Comparison of ENCODE assay signal across 38 cellular contexts in the genomic region with DNA sequence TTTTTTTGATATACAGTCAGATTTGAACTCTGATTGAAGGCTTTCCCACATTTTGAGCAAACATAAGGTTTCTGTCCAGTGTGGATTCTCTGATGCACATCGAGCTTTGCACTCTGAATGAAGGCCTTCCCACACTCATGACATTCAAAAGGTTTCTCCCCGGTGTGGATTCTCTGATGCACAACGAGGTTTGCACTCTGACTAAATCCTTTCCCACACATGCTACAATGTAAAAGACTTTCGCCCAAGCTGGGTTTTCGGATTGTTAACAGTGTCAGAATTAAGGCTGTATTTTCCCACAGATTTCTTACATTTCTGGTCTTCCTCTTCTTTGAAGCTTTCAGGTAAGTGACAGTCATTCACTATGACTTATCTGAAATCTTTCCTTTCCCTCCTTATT. TPM values are rescaled to one million over a fixed set of nuclear protein-coding genes. Genes with fewer than 3 reads are reported as not detected.
"Had no signal": no experiment of that assay in that cellular context is flagged by ENCODE, and none has a peak within 500 bp of the region (broad histone marks: within the 10 kb centered on the region; RNA-seq: fewer than 3 reads in every experiment).

No MANE protein-coding gene starts in this region.

- H3K36me3 ChIP-seq: adrenal gland, ascending aorta, brain microvascular endothelial cell, breast epithelium, cardiac muscle cell had no signal

- H3K27me3 ChIP-seq: adrenal gland, ascending aorta, body of pancreas, brain microvascular endothelial cell, breast epithelium, cardiac muscle cell had no signal

- H3K27ac Mint-ChIP-seq: activated naive CD4-positive, alpha-beta T cell treated with anti-CD3 and anti-CD28 coated beads for 36 hours; activated naive CD4-positive, alpha-beta T cell treated with anti-CD3 and anti-CD28 coated beads, Interleukin-2, amount 10 ng/mL, durations not matched to agents 7 days and 5 days; activated naive CD4-positive, alpha-beta T cell treated with anti-CD3 and anti-CD28 coated beads, Interleukin-2, amount 50 U/mL, for 24 hours; activated naive CD4-positive, alpha-beta T cell treated with anti-CD3 and anti-CD28 coated beads, Interleukin-2, amount 50 U/mL, for 72 hours; activated naive CD8-positive, alpha-beta T cell; activated naive CD8-positive, alpha-beta T cell treated with anti-CD3 and anti-CD28 coated beads for 36 hours; activated naive CD8-positive, alpha-beta T cell treated with anti-CD3 and anti-CD28 coated beads, Interleukin-2, amount 10 ng/mL, durations not matched to agents 7 days and 5 days; activated naive CD8-positive, alpha-beta T cell treated with anti-CD3 and anti-CD28 coated beads, Interleukin-2, amount 50 U/mL, for 24 hours; activated T-cell treated with anti-CD3 and anti-CD28 coated beads, Interleukin-2, amount 50 U/mL, for 72 hours; activated T-helper 1 cell treated with anti-CD3 and anti-CD28 coated beads, Interleukin-12 subunit alpha, Interleukin-12 subunit beta, Interleukin-2, Interleukin-4 antibody, amounts not matched to agents 30 ng/mL and 10 ng/mL and 1 ng/mL, durations not matched to agents 14 hours and 24 hours and 36 hours; activated T-helper 17 cell treated with anti-CD3 and anti-CD28 coated beads, Interleukin-2, amount 50 U/mL, for 72 hours; activated T-helper 2 cell treated with anti-CD3 and anti-CD28 coated beads, Interferon-gamma antibody, Interleukin-2, Interleukin-4, amounts not matched to agents 10 μg/mL and 5 μg/mL and 100 μg/mL, durations not matched to agents 14 hours and 24 hours and 36 hours; brain had no signal

- H3K9me3 Mint-ChIP-seq: activated naive CD4-positive, alpha-beta T cell treated with anti-CD3 and anti-CD28 coated beads for 36 hours; activated naive CD4-positive, alpha-beta T cell treated with anti-CD3 and anti-CD28 coated beads, Interleukin-2, amount 10 ng/mL, durations not matched to agents 7 days and 5 days; activated naive CD4-positive, alpha-beta T cell treated with anti-CD3 and anti-CD28 coated beads, Interleukin-2, amount 50 U/mL, for 24 hours; activated naive CD4-positive, alpha-beta T cell treated with anti-CD3 and anti-CD28 coated beads, Interleukin-2, amount 50 U/mL, for 72 hours; activated naive CD8-positive, alpha-beta T cell treated with anti-CD3 and anti-CD28 coated beads for 36 hours; activated naive CD8-positive, alpha-beta T cell treated with anti-CD3 and anti-CD28 coated beads, Interleukin-2, amount 10 ng/mL, durations not matched to agents 7 days and 5 days; activated naive CD8-positive, alpha-beta T cell treated with anti-CD3 and anti-CD28 coated beads, Interleukin-2, amount 50 U/mL, for 24 hours; activated T-cell treated with anti-CD3 and anti-CD28 coated beads, Interleukin-2, amount 50 U/mL, for 4 hours; activated T-cell treated with anti-CD3 and anti-CD28 coated beads, Interleukin-2, amount 50 U/mL, for 72 hours; activated T-helper 1 cell treated with anti-CD3 and anti-CD28 coated beads, Interleukin-12 subunit alpha, Interleukin-12 subunit beta, Interleukin-2, Interleukin-4 antibody, amounts not matched to agents 30 ng/mL and 10 ng/mL and 1 ng/mL, durations not matched to agents 14 hours and 24 hours and 36 hours; activated T-helper 17 cell treated with anti-CD3 and anti-CD28 coated beads, Interleukin-2, amount 50 U/mL, for 72 hours; activated T-helper 2 cell treated with anti-CD3 and anti-CD28 coated beads, Interferon-gamma antibody, Interleukin-2, Interleukin-4, amounts not matched to agents 10 μg/mL and 5 μg/mL and 100 μg/mL, durations not matched to agents 14 hours and 24 hours and 36 hours; brain; central memory CD8-positive, alpha-beta T cell had no signal

- H3K27ac ChIP-seq: adrenal gland, ascending aorta, body of pancreas, brain microvascular endothelial cell, breast epithelium, cardiac muscle cell had no signal

- ATAC-seq: activated naive CD4-positive, alpha-beta T cell treated with anti-CD3 and anti-CD28 coated beads, Interleukin-2, amount 50 U/mL, for 72 hours; activated naive CD8-positive, alpha-beta T cell treated with anti-CD3 and anti-CD28 coated beads, Interleukin-2, amount 50 U/mL, for 24 hours; activated T-cell treated with anti-CD3 and anti-CD28 coated beads, Interleukin-2, amount 50 U/mL, for 4 hours; activated T-cell treated with anti-CD3 and anti-CD28 coated beads, Interleukin-2, amount 50 U/mL, for 72 hours; activated T-helper 17 cell treated with anti-CD3 and anti-CD28 coated beads, Interleukin-2, amount 50 U/mL, for 72 hours; body of pancreas had no signal

- H3K4me3 Mint-ChIP-seq: activated naive CD4-positive, alpha-beta T cell treated with anti-CD3 and anti-CD28 coated beads for 36 hours; activated naive CD4-positive, alpha-beta T cell treated with anti-CD3 and anti-CD28 coated beads, Interleukin-2, amount 10 ng/mL, durations not matched to agents 7 days and 5 days; activated naive CD4-positive, alpha-beta T cell treated with anti-CD3 and anti-CD28 coated beads, Interleukin-2, amount 50 U/mL, for 24 hours; activated naive CD8-positive, alpha-beta T cell; activated naive CD8-positive, alpha-beta T cell treated with anti-CD3 and anti-CD28 coated beads for 36 hours; activated naive CD8-positive, alpha-beta T cell treated with anti-CD3 and anti-CD28 coated beads, Interleukin-2, amount 10 ng/mL, durations not matched to agents 7 days and 5 days; activated naive CD8-positive, alpha-beta T cell treated with anti-CD3 and anti-CD28 coated beads, Interleukin-2, amount 50 U/mL, for 24 hours; activated T-cell treated with anti-CD3 and anti-CD28 coated beads, Interleukin-2, amount 50 U/mL, for 4 hours; activated T-cell treated with anti-CD3 and anti-CD28 coated beads, Interleukin-2, amount 50 U/mL, for 72 hours; activated T-helper 1 cell treated with anti-CD3 and anti-CD28 coated beads, Interleukin-12 subunit alpha, Interleukin-12 subunit beta, Interleukin-2, Interleukin-4 antibody, amounts not matched to agents 30 ng/mL and 10 ng/mL and 1 ng/mL, durations not matched to agents 14 hours and 24 hours and 36 hours; activated T-helper 17 cell treated with anti-CD3 and anti-CD28 coated beads, Interleukin-2, amount 50 U/mL, for 72 hours; brain; central memory CD8-positive, alpha-beta T cell had no signal

- H3K9me3 ChIP-seq: adrenal gland, ascending aorta, body of pancreas, breast epithelium had no signal

- H3K4me3 ChIP-seq: adrenal gland, ascending aorta, body of pancreas, breast epithelium, cardiac muscle cell had no signal

- H3K27me3 Mint-ChIP-seq: activated naive CD4-positive, alpha-beta T cell treated with anti-CD3 and anti-CD28 coated beads, Interleukin-2, amount 10 ng/mL, durations not matched to agents 7 days and 5 days; activated naive CD4-positive, alpha-beta T cell treated with anti-CD3 and anti-CD28 coated beads, Interleukin-2, amount 50 U/mL, for 24 hours; activated naive CD8-positive, alpha-beta T cell treated with anti-CD3 and anti-CD28 coated beads for 36 hours; activated naive CD8-positive, alpha-beta T cell treated with anti-CD3 and anti-CD28 coated beads, Interleukin-2, amount 10 ng/mL, durations not matched to agents 7 days and 5 days; activated naive CD8-positive, alpha-beta T cell treated with anti-CD3 and anti-CD28 coated beads, Interleukin-2, amount 50 U/mL, for 24 hours; activated T-helper 17 cell treated with anti-CD3 and anti-CD28 coated beads, Interleukin-2, amount 50 U/mL, for 72 hours; central memory CD8-positive, alpha-beta T cell had no signal

- DNase-seq: activated effector memory CD4-positive, alpha-beta T cell treated with anti-CD3 and anti-CD28 coated beads, Interleukin-2, amount 50 U/mL, for 16 hours; activated effector memory CD4-positive, alpha-beta T cell treated with Interleukin-2 at 50 U/mL for 16 hours; activated gamma-delta T cell; activated gamma-delta T cell treated with Interleukin-2 at 50 U/mL for 16 hours; activated naive CD4-positive, alpha-beta T cell; activated naive CD4-positive, alpha-beta T cell treated with anti-CD3 and anti-CD28 coated beads for 36 hours; activated naive CD4-positive, alpha-beta T cell treated with anti-CD3 and anti-CD28 coated beads, Interleukin-2, amount 10 ng/mL, durations not matched to agents 7 days and 5 days; activated naive CD4-positive, alpha-beta T cell treated with anti-CD3 and anti-CD28 coated beads, Interleukin-2, amount 50 U/mL, for 16 hours; activated naive CD4-positive, alpha-beta T cell treated with Interleukin-2 at 50 U/mL for 16 hours; activated naive CD8-positive, alpha-beta T cell treated with anti-CD3 and anti-CD28 coated beads for 36 hours; activated naive CD8-positive, alpha-beta T cell treated with anti-CD3 and anti-CD28 coated beads, Interleukin-2, amount 10 ng/mL, durations not matched to agents 7 days and 5 days; activated naive CD8-positive, alpha-beta T cell treated with anti-CD3 and anti-CD28 coated beads, Interleukin-2, amount 50 U/mL, for 24 hours; activated T-cell treated with anti-CD3 and anti-CD28 coated beads, Interleukin-2, amount 50 U/mL, for 4 hours; activated T-cell treated with anti-CD3 and anti-CD28 coated beads, Interleukin-2, amount 50 U/mL, for 48 hours; activated T-cell treated with anti-CD3 and anti-CD28 coated beads, Interleukin-2, amount 50 U/mL, for 72 hours; adrenal gland; amniotic stem cell; amygdala; anterior cingulate cortex; aorta; body of pancreas; brain microvascular endothelial cell; caudate nucleus; central memory CD4-positive, alpha-beta T cell; cerebellar nuclear complex had no signal

- H3K4me1 ChIP-seq: body of pancreas, breast epithelium had no signal

- FAIRE-seq: astrocyte, colon had no signal

- H3K4me1 Mint-ChIP-seq: activated naive CD4-positive, alpha-beta T cell treated with anti-CD3 and anti-CD28 coated beads, Interleukin-2, amount 10 ng/mL, durations not matched to agents 7 days and 5 days; activated naive CD4-positive, alpha-beta T cell treated with anti-CD3 and anti-CD28 coated beads, Interleukin-2, amount 50 U/mL, for 24 hours; activated naive CD8-positive, alpha-beta T cell treated with anti-CD3 and anti-CD28 coated beads for 36 hours; activated naive CD8-positive, alpha-beta T cell treated with anti-CD3 and anti-CD28 coated beads, Interleukin-2, amount 10 ng/mL, durations not matched to agents 7 days and 5 days; activated naive CD8-positive, alpha-beta T cell treated with anti-CD3 and anti-CD28 coated beads, Interleukin-2, amount 50 U/mL, for 24 hours; activated T-helper 17 cell treated with anti-CD3 and anti-CD28 coated beads, Interleukin-2, amount 50 U/mL, for 72 hours; brain; central memory CD8-positive, alpha-beta T cell had no signal

- H3K36me3 Mint-ChIP-seq: activated naive CD4-positive, alpha-beta T cell treated with anti-CD3 and anti-CD28 coated beads, Interleukin-2, amount 10 ng/mL, durations not matched to agents 7 days and 5 days; activated naive CD4-positive, alpha-beta T cell treated with anti-CD3 and anti-CD28 coated beads, Interleukin-2, amount 50 U/mL, for 24 hours; activated naive CD4-positive, alpha-beta T cell treated with anti-CD3 and anti-CD28 coated beads, Interleukin-2, amount 50 U/mL, for 72 hours; activated naive CD8-positive, alpha-beta T cell; activated naive CD8-positive, alpha-beta T cell treated with anti-CD3 and anti-CD28 coated beads for 36 hours; activated naive CD8-positive, alpha-beta T cell treated with anti-CD3 and anti-CD28 coated beads, Interleukin-2, amount 10 ng/mL, durations not matched to agents 7 days and 5 days; brain had no signal

RNA-seq across cellular contexts. Expression of a gene that starts 44.3 kb away (rescaled TPM):
- total RNA-seq: activated naive CD4-positive, alpha-beta T cell treated with anti-CD3 and anti-CD28 coated beads for 36 hours; activated naive CD4-positive, alpha-beta T cell treated with anti-CD3 and anti-CD28 coated beads, Interleukin-2, amount 50 U/mL, for 72 hours; activated naive CD8-positive, alpha-beta T cell treated with anti-CD3 and anti-CD28 coated beads for 36 hours; activated naive CD8-positive, alpha-beta T cell treated with anti-CD3 and anti-CD28 coated beads, Interleukin-2, amount 10 ng/mL, durations not matched to agents 7 days and 5 days; activated T-cell treated with anti-CD3 and anti-CD28 coated beads, Interleukin-2, amount 50 U/mL, for 72 hours; activated T-helper 1 cell treated with anti-CD3 and anti-CD28 coated beads, Interleukin-12 subunit alpha, Interleukin-12 subunit beta, Interleukin-2, Interleukin-4 antibody, amounts not matched to agents 30 ng/mL and 10 ng/mL and 1 ng/mL, durations not matched to agents 14 hours and 24 hours and 36 hours; activated T-helper 17 cell treated with anti-CD3 and anti-CD28 coated beads, Interleukin-2, amount 50 U/mL, for 72 hours; activated T-helper 2 cell treated with anti-CD3 and anti-CD28 coated beads, Interferon-gamma antibody, Interleukin-2, Interleukin-4, amounts not matched to agents 10 μg/mL and 5 μg/mL and 100 μg/mL, durations not matched to agents 14 hours and 24 hours and 36 hours had no signal
